ENCODE assay signal across 1 cellular context in the genomic region with DNA sequence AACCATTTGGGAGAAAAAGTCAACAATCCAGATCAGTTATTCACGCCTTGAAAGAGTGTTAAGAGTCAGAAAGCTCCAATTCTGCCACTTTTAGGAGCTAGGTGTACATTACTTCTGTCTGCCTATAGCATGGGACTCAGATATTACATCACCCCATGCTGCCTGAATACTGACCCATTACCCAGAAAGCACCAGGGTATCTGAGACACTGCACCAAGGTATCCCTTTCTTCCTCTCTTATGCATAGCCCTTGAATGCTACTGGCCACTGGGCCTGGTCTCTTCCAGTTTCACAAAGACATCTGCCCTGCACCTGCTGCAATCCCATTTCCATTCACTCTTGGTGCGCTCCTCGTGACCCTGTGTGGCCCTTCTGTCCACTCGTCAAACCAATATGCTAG.
TF ChIP-seq lines count a peak whose summit lies in the region.

No MANE protein-coding gene starts in this region.

TF ChIP-seq in K562, 482 proteins besides CTCF, POLR2A, EP300 and RAD21 (continues in another document):
- TF ChIP-seq CXXC5 (CRISPR knock-in tag; IDR thresholded peaks at IDR 0.05) (peak; percentile 37), ZNF316 (IDR thresholded peaks at IDR 0.05) (no peak), KLF10 (CRISPR knock-in tag; IDR thresholded peaks at IDR 0.05) (no peak), ZNF780A (CRISPR knock-in tag; IDR thresholded peaks at IDR 0.05) (no peak), ZNF184 (CRISPR knock-in tag; IDR thresholded peaks at IDR 0.05) (no peak), DMBX1 (CRISPR knock-in tag; IDR thresholded peaks at IDR 0.05; ENCODE audit: borderline replicate concordance) (0 out of 2 replicates have a peak, but pooled peaks have one; percentile 61), ZNF766 (CRISPR knock-in tag; conservative IDR thresholded peaks at IDR 0.05) (no peak), KLF6 (CRISPR knock-in tag; IDR thresholded peaks at IDR 0.05; ENCODE audit: borderline replicate concordance) (no peak), CEBPG (CRISPR knock-in tag; IDR thresholded peaks at IDR 0.05) (peak; percentile 83), CEBPG (tag; conservative IDR thresholded peaks at IDR 0.05 in 1 of 2, IDR thresholded peaks at IDR 0.05 in 1 of 2) (peak; percentile 60 to 79), ZNF347 (CRISPR knock-in tag; IDR thresholded peaks at IDR 0.05; ENCODE audit: low read depth) (no peak), NFYB (IDR thresholded peaks at IDR 0.05; ENCODE audit: extremely low read depth, insufficient read length) (no peak), CREM (IDR thresholded peaks at IDR 0.05; ENCODE audit: low read depth) (no peak), EP400 (IDR thresholded peaks at IDR 0.05) (peak; percentile 83), ZNF146 (CRISPR knock-in tag; IDR thresholded peaks at IDR 0.05; ENCODE audit: unreplicated experiment) (no peak), ATF1 (CRISPR knock-in tag; IDR thresholded peaks at IDR 0.05) (no peak), ATF1 (tag; IDR thresholded peaks at IDR 0.05) (0 out of 2 replicates have a peak, but pooled peaks have one; percentile 12), MCM2 (IDR thresholded peaks at IDR 0.05; ENCODE audit: low read depth) (no peak), CBFA2T3 (IDR thresholded peaks at IDR 0.05) (no peak), SPI1 (IDR thresholded peaks at IDR 0.05; ENCODE audit: borderline replicate concordance, low read depth, low read length) (no peak), ZEB2 (IDR thresholded peaks at IDR 0.05) (0 out of 2 replicates have a peak, but pooled peaks have one; percentile 26), POU5F1 (IDR thresholded peaks at IDR 0.05; ENCODE audit: borderline replicate concordance, low read depth, low read length, partially characterized antibody) (no peak), NR2C2 (CRISPR knock-in tag; IDR thresholded peaks at IDR 0.05) (no peak), NR2C2 (tag; IDR thresholded peaks at IDR 0.05) (no peak), LARP7 (IDR thresholded peaks at IDR 0.05) (no peak), ZNF717 (CRISPR knock-in tag; IDR thresholded peaks at IDR 0.05) (no peak), NR2F6 (CRISPR knock-in tag; IDR thresholded peaks at IDR 0.05) (no peak), ZNF324 (CRISPR knock-in tag; IDR thresholded peaks at IDR 0.05) (no peak), ZNF436 (CRISPR knock-in tag; IDR thresholded peaks at IDR 0.05) (no peak), PCBP2 (IDR thresholded peaks at IDR 0.05; ENCODE audit: low read depth, low read length, poor library complexity, severe bottlenecking) (no peak), SP1 (CRISPR knock-in tag; IDR thresholded peaks at IDR 0.05) (no peak), DIDO1 (tag; IDR thresholded peaks at IDR 0.05; ENCODE audit: low read depth) (no peak), NFRKB (IDR thresholded peaks at IDR 0.05; ENCODE audit: low read depth) (0 out of 2 replicates have a peak, but pooled peaks have one; percentile 24), RHOXF2B (CRISPR knock-in tag; conservative IDR thresholded peaks at IDR 0.05) (no peak)
- TF ChIP-seq, protein P1, sequence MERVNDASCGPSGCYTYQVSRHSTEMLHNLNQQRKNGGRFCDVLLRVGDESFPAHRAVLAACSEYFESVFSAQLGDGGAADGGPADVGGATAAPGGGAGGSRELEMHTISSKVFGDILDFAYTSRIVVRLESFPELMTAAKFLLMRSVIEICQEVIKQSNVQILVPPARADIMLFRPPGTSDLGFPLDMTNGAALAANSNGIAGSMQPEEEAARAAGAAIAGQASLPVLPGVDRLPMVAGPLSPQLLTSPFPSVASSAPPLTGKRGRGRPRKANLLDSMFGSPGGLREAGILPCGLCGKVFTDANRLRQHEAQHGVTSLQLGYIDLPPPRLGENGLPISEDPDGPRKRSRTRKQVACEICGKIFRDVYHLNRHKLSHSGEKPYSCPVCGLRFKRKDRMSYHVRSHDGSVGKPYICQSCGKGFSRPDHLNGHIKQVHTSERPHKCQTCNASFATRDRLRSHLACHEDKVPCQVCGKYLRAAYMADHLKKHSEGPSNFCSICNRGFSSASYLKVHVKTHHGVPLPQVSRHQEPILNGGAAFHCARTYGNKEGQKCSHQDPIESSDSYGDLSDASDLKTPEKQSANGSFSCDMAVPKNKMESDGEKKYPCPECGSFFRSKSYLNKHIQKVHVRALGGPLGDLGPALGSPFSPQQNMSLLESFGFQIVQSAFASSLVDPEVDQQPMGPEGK (CRISPR knock-in tag; IDR thresholded peaks at IDR 0.05; ENCODE audit: borderline replicate concordance) = no peak
- TF ChIP-seq, protein P2, sequence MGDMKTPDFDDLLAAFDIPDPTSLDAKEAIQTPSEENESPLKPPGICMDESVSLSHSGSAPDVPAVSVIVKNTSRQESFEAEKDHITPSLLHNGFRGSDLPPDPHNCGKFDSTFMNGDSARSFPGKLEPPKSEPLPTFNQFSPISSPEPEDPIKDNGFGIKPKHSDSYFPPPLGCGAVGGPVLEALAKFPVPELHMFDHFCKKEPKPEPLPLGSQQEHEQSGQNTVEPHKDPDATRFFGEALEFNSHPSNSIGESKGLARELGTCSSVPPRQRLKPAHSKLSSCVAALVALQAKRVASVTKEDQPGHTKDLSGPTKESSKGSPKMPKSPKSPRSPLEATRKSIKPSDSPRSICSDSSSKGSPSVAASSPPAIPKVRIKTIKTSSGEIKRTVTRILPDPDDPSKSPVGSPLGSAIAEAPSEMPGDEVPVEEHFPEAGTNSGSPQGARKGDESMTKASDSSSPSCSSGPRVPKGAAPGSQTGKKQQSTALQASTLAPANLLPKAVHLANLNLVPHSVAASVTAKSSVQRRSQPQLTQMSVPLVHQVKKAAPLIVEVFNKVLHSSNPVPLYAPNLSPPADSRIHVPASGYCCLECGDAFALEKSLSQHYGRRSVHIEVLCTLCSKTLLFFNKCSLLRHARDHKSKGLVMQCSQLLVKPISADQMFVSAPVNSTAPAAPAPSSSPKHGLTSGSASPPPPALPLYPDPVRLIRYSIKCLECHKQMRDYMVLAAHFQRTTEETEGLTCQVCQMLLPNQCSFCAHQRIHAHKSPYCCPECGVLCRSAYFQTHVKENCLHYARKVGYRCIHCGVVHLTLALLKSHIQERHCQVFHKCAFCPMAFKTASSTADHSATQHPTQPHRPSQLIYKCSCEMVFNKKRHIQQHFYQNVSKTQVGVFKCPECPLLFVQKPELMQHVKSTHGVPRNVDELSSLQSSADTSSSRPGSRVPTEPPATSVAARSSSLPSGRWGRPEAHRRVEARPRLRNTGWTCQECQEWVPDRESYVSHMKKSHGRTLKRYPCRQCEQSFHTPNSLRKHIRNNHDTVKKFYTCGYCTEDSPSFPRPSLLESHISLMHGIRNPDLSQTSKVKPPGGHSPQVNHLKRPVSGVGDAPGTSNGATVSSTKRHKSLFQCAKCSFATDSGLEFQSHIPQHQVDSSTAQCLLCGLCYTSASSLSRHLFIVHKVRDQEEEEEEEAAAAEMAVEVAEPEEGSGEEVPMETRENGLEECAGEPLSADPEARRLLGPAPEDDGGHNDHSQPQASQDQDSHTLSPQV (IDR thresholded peaks at IDR 0.05) = 0 out of 2 replicates have a peak, but pooled peaks have one; percentile 68
- TF ChIP-seq, protein P3, sequence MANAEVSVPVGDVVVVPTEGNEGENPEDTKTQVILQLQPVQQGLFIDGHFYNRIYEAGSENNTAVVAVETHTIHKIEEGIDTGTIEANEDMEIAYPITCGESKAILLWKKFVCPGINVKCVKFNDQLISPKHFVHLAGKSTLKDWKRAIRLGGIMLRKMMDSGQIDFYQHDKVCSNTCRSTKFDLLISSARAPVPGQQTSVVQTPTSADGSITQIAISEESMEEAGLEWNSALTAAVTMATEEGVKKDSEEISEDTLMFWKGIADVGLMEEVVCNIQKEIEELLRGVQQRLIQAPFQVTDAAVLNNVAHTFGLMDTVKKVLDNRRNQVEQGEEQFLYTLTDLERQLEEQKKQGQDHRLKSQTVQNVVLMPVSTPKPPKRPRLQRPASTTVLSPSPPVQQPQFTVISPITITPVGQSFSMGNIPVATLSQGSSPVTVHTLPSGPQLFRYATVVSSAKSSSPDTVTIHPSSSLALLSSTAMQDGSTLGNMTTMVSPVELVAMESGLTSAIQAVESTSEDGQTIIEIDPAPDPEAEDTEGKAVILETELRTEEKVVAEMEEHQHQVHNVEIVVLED (CRISPR knock-in tag; IDR thresholded peaks at IDR 0.05) = no peak
- TF ChIP-seq, protein P4, sequence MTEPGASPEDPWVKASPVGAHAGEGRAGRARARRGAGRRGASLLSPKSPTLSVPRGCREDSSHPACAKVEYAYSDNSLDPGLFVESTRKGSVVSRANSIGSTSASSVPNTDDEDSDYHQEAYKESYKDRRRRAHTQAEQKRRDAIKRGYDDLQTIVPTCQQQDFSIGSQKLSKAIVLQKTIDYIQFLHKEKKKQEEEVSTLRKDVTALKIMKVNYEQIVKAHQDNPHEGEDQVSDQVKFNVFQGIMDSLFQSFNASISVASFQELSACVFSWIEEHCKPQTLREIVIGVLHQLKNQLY (CRISPR knock-in tag; conservative IDR thresholded peaks at IDR 0.05) = no peak
- TF ChIP-seq, protein P5, sequence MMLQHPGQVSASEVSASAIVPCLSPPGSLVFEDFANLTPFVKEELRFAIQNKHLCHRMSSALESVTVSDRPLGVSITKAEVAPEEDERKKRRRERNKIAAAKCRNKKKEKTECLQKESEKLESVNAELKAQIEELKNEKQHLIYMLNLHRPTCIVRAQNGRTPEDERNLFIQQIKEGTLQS (IDR thresholded peaks at IDR 0.05) = peak; percentile 94
- TF ChIP-seq, protein P5 (CRISPR knock-in tag; conservative IDR thresholded peaks at IDR 0.05) = no peak
- TF ChIP-seq, protein P6, sequence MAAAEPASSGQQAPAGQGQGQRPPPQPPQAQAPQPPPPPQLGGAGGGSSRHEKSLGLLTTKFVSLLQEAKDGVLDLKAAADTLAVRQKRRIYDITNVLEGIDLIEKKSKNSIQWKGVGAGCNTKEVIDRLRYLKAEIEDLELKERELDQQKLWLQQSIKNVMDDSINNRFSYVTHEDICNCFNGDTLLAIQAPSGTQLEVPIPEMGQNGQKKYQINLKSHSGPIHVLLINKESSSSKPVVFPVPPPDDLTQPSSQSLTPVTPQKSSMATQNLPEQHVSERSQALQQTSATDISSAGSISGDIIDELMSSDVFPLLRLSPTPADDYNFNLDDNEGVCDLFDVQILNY (CRISPR knock-in tag; IDR thresholded peaks at IDR 0.05) = no peak
- TF ChIP-seq, protein P7, sequence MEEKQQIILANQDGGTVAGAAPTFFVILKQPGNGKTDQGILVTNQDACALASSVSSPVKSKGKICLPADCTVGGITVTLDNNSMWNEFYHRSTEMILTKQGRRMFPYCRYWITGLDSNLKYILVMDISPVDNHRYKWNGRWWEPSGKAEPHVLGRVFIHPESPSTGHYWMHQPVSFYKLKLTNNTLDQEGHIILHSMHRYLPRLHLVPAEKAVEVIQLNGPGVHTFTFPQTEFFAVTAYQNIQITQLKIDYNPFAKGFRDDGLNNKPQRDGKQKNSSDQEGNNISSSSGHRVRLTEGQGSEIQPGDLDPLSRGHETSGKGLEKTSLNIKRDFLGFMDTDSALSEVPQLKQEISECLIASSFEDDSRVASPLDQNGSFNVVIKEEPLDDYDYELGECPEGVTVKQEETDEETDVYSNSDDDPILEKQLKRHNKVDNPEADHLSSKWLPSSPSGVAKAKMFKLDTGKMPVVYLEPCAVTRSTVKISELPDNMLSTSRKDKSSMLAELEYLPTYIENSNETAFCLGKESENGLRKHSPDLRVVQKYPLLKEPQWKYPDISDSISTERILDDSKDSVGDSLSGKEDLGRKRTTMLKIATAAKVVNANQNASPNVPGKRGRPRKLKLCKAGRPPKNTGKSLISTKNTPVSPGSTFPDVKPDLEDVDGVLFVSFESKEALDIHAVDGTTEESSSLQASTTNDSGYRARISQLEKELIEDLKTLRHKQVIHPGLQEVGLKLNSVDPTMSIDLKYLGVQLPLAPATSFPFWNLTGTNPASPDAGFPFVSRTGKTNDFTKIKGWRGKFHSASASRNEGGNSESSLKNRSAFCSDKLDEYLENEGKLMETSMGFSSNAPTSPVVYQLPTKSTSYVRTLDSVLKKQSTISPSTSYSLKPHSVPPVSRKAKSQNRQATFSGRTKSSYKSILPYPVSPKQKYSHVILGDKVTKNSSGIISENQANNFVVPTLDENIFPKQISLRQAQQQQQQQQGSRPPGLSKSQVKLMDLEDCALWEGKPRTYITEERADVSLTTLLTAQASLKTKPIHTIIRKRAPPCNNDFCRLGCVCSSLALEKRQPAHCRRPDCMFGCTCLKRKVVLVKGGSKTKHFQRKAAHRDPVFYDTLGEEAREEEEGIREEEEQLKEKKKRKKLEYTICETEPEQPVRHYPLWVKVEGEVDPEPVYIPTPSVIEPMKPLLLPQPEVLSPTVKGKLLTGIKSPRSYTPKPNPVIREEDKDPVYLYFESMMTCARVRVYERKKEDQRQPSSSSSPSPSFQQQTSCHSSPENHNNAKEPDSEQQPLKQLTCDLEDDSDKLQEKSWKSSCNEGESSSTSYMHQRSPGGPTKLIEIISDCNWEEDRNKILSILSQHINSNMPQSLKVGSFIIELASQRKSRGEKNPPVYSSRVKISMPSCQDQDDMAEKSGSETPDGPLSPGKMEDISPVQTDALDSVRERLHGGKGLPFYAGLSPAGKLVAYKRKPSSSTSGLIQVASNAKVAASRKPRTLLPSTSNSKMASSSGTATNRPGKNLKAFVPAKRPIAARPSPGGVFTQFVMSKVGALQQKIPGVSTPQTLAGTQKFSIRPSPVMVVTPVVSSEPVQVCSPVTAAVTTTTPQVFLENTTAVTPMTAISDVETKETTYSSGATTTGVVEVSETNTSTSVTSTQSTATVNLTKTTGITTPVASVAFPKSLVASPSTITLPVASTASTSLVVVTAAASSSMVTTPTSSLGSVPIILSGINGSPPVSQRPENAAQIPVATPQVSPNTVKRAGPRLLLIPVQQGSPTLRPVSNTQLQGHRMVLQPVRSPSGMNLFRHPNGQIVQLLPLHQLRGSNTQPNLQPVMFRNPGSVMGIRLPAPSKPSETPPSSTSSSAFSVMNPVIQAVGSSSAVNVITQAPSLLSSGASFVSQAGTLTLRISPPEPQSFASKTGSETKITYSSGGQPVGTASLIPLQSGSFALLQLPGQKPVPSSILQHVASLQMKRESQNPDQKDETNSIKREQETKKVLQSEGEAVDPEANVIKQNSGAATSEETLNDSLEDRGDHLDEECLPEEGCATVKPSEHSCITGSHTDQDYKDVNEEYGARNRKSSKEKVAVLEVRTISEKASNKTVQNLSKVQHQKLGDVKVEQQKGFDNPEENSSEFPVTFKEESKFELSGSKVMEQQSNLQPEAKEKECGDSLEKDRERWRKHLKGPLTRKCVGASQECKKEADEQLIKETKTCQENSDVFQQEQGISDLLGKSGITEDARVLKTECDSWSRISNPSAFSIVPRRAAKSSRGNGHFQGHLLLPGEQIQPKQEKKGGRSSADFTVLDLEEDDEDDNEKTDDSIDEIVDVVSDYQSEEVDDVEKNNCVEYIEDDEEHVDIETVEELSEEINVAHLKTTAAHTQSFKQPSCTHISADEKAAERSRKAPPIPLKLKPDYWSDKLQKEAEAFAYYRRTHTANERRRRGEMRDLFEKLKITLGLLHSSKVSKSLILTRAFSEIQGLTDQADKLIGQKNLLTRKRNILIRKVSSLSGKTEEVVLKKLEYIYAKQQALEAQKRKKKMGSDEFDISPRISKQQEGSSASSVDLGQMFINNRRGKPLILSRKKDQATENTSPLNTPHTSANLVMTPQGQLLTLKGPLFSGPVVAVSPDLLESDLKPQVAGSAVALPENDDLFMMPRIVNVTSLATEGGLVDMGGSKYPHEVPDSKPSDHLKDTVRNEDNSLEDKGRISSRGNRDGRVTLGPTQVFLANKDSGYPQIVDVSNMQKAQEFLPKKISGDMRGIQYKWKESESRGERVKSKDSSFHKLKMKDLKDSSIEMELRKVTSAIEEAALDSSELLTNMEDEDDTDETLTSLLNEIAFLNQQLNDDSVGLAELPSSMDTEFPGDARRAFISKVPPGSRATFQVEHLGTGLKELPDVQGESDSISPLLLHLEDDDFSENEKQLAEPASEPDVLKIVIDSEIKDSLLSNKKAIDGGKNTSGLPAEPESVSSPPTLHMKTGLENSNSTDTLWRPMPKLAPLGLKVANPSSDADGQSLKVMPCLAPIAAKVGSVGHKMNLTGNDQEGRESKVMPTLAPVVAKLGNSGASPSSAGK (IDR thresholded peaks at IDR 0.05) = peak; percentile 27; the same call in 1 of the 2 replicates
